In genomic region chr5:132289097-132289496, GRCh38 we compare ENCODE assay signal across 19 cellular contexts. TPM values are rescaled to one million over a fixed set of nuclear protein-coding genes. Genes with fewer than 3 reads are reported as not detected.
DNase-seq lines count a peak whose midpoint lies in the region; TF ChIP-seq lines count a peak whose summit lies in the region.
"Had no signal": no experiment of that assay in that cellular context is flagged by ENCODE, and none has a peak within 500 bp of the region (broad histone marks: within the 10 kb centered on the region; RNA-seq: fewer than 3 reads in every experiment).

No MANE protein-coding gene starts in this region.

- H3K27ac ChIP-seq in ascending aorta (no peak overlapping the region), caudate nucleus (ENCODE audit: low read depth, low read length) (no peak overlapping the region)
- H3K27ac ChIP-seq: BLaER1 treated with 17β-estradiol and CSF1 and Interleukin-3, amounts not matched to agents 10 nM and 100 nM had no signal

- H3K4me3 Mint-ChIP-seq in nephron: no peak overlapping the region
- H3K4me3 Mint-ChIP-seq: B cell; CD8-positive, alpha-beta T cell had no signal

- H3K27me3 Mint-ChIP-seq in nephron (ENCODE audit: low read depth): peaks cover 4% of the 10 kb centered on the region

- intact Hi-C loops in ascending aorta (cut with DNase I): no loop called here

- TF ChIP-seq CTCF in AG10803 (conservative IDR thresholded peaks at IDR 0.05; ENCODE audit: low read length) (no peak), cardiac fibroblast (IDR thresholded peaks at IDR 0.05; ENCODE audit: low read depth, low read length) (no peak), nephron (IDR thresholded peaks at IDR 0.05; ENCODE audit: unreplicated experiment in 3 of 3) (no peak), ascending aorta (IDR thresholded peaks at IDR 0.05) (no peak)

- H3K9me3 ChIP-seq in ascending aorta: no peaks in the 10 kb centered on the region
- H3K9me3 ChIP-seq: HAP-1 had no signal

- H3K9me3 Mint-ChIP-seq in nephron: no peaks in the 10 kb centered on the region
- H3K9me3 Mint-ChIP-seq: CD8-positive, alpha-beta T cell had no signal

- no peaks in the 10 kb centered on the region for H3K27me3 ChIP-seq in ascending aorta
- H3K27me3 ChIP-seq: BLaER1 treated with 17β-estradiol and CSF1 and Interleukin-3, amounts not matched to agents 10 nM and 100 nM had no signal

- peaks cover 3 to 9% of the 10 kb centered on the region in 2 donors for H3K4me1 ChIP-seq in ascending aorta

- DNase-seq in AG10803 (ENCODE audit: low read depth) (peak; percentile 48), cardiac fibroblast (ENCODE audit: low read depth in 2 of 2) (peak; percentile 47 to 76), fibroblast of peridontal ligament (ENCODE audit: extremely low read depth) (peak; percentile 51), ascending aorta (ENCODE audit: low spot score in 2 of 2) (no peak), caudate nucleus (lab: John Stamatoyannopoulos, UW) (no peak), SHP77 (lab: John Stamatoyannopoulos, UW) (no peak)
- DNase-seq in activated naive CD4-positive, alpha-beta T cell treated with anti-CD3 and anti-CD28 coated beads, Interleukin-2, amount 50 U/mL, for 16 hours: no peak
- DNase-seq: 8988T; Calu3; CD8-positive, alpha-beta T cell; DMS53; DND-41; EL had no signal

- no peak overlapping the region for H3K4me3 ChIP-seq in AG10803 (ENCODE audit: low read length)
- H3K4me3 ChIP-seq in cardiac fibroblast (replicated peaks in 1 of 2; ENCODE audit: low read depth in 2 of 2, low read length in 2 of 2): no peak overlapping the region
- H3K4me3 ChIP-seq in ascending aorta: no peak overlapping the region
- H3K4me3 ChIP-seq: BLaER1 treated with 17β-estradiol and CSF1 and Interleukin-3, amounts not matched to agents 10 nM and 100 nM; GM12878; HAP-1 had no signal

- H3K27ac Mint-ChIP-seq in nephron: peak overlapping the region in 2 of 3 experiments; percentile 36 to 66
- H3K27ac Mint-ChIP-seq: B cell; CD8-positive, alpha-beta T cell had no signal

- no peaks in the 10 kb centered on the region for H3K36me3 ChIP-seq in ascending aorta
- H3K36me3 ChIP-seq: HAP-1 had no signal

- H3K36me3 Mint-ChIP-seq in nephron (ENCODE audit: low read depth): no peaks in the 10 kb centered on the region
- H3K36me3 Mint-ChIP-seq: CD8-positive, alpha-beta T cell had no signal

- peaks cover 24% of the 10 kb centered on the region for H3K4me1 Mint-ChIP-seq in nephron

RNA-seq across cellular contexts. Expression of gene SLC22A4, which starts 5.1 kb away (rescaled TPM):
- 18.1 TPM for total RNA-seq in ascending aorta
- total RNA-seq: B cell, G401 had no signal

RNA-seq across cellular contexts. Expression of gene PDLIM4, which starts 31.6 kb away (rescaled TPM):
- 49.1 TPM for total RNA-seq in ascending aorta
- total RNA-seq: B cell; CD8-positive, alpha-beta T cell; G401 had no signal

Comparison
In these comparisons a context has a peak if more than half of its experiments do, and no peak if none do; other contexts are left out.
1. DNase-seq: peak in AG10803 (single experiment), cardiac fibroblast (2 of 2) and fibroblast of peridontal ligament (single experiment); none in activated naive CD4-positive, alpha-beta T cell treated with anti-CD3 and anti-CD28 coated beads, Interleukin-2, amount 50 U/mL, for 16 hours (single experiment), ascending aorta (0 of 2), caudate nucleus (0 of 61) and SHP77 (0 of 2).